ENCODE assay signal across 8 cellular contexts in genomic region chr19:18224525-18225354, GRCh38. TPM values are rescaled to one million over a fixed set of nuclear protein-coding genes. Genes with fewer than 3 reads are reported as not detected.
DNase-seq lines count a peak whose midpoint lies in the region; ATAC-seq, FAIRE-seq and TF ChIP-seq lines count a peak whose summit lies in the region.

No MANE protein-coding gene starts in this region.

- peaks cover 0 to 10% of the 10 kb centered on the region in 2 donors for H3K27me3 ChIP-seq in Peyer's patch
- peaks cover 3% of the 10 kb centered on the region for H3K27me3 ChIP-seq in fibroblast of lung (ENCODE audit: control insufficient read depth, insufficient read depth, low read length)

- H3K27ac ChIP-seq in Peyer's patch: peak overlapping the region in 3 of 4 donors; percentile 12 to 54 (median 38)
- H3K27ac ChIP-seq in fibroblast of lung (ENCODE audit: insufficient read depth, low read length): peak overlapping the region; percentile 39

- no peaks in the 10 kb centered on the region for H3K9me3 ChIP-seq in Peyer's patch
- no peaks in the 10 kb centered on the region for H3K9me3 ChIP-seq in fibroblast of lung (ENCODE audit: control insufficient read depth, insufficient read depth, low read depth, low read length)

- peak overlapping the region; percentile 95 for H2AFZ ChIP-seq in fibroblast of lung (ENCODE audit: low read length)

- peak overlapping the region; percentile 15 to 58 (median 42) for H3K4me3 ChIP-seq in Peyer's patch
- H3K4me3 ChIP-seq in fibroblast of lung (replicated peaks in 1 of 4; ENCODE audit: control extremely low read depth in 1 of 4, insufficient read depth in 1 of 4, low read depth in 3 of 4, low read length in 4 of 4): peak overlapping the region; percentile 37 to 66 (median 54)

- H3K4me1 Mint-ChIP-seq in activated T-helper 1 cell treated with anti-CD3 and anti-CD28 coated beads, Interleukin-12 subunit alpha, Interleukin-12 subunit beta, Interleukin-2, Interleukin-4 antibody, amounts not matched to agents 30 ng/mL and 10 ng/mL and 1 ng/mL, durations not matched to agents 14 hours and 24 hours and 36 hours (ENCODE audit: low read depth): peaks cover 9% of the 10 kb centered on the region

- intact Hi-C loops in activated T-helper 1 cell treated with anti-CD3 and anti-CD28 coated beads, Interleukin-12 subunit alpha, Interleukin-12 subunit beta, Interleukin-2, Interleukin-4 antibody, amounts not matched to agents 30 ng/mL and 10 ng/mL and 1 ng/mL, durations not matched to agents 14 hours and 24 hours and 36 hours (cut with micrococcal nuclease): loop anchor here (1.0 to 5.0 kb wide), 6 partner anchors 9 to 193 kb away; partner anchors contain the start of genes RAB3A and SSBP4

- peak; percentile 94 for FAIRE-seq in D721Med (lab: Jason Lieb, UNC)

- H3K79me2 ChIP-seq in fibroblast of lung (ENCODE audit: control insufficient read depth, insufficient read depth, low read length): no peaks in the 10 kb centered on the region

- H3K4me3 Mint-ChIP-seq in activated T-helper 1 cell treated with anti-CD3 and anti-CD28 coated beads, Interleukin-12 subunit alpha, Interleukin-12 subunit beta, Interleukin-2, Interleukin-4 antibody, amounts not matched to agents 30 ng/mL and 10 ng/mL and 1 ng/mL, durations not matched to agents 14 hours and 24 hours and 36 hours: peak overlapping the region; percentile 87

- no peak for TF ChIP-seq POLR2A in Peyer's patch (IDR thresholded peaks at IDR 0.05)

- H3K9ac ChIP-seq in fibroblast of lung (ENCODE audit: insufficient read depth, low read length): peak overlapping the region; percentile 50

- no peaks in the 10 kb centered on the region for H4K20me1 ChIP-seq in fibroblast of lung (ENCODE audit: control insufficient read depth, extremely low read depth, insufficient read depth, low read length)

- H3K27ac Mint-ChIP-seq in activated T-helper 1 cell treated with anti-CD3 and anti-CD28 coated beads, Interleukin-12 subunit alpha, Interleukin-12 subunit beta, Interleukin-2, Interleukin-4 antibody, amounts not matched to agents 30 ng/mL and 10 ng/mL and 1 ng/mL, durations not matched to agents 14 hours and 24 hours and 36 hours: peak overlapping the region; percentile 76

- H3K9me3 Mint-ChIP-seq in activated T-helper 1 cell treated with anti-CD3 and anti-CD28 coated beads, Interleukin-12 subunit alpha, Interleukin-12 subunit beta, Interleukin-2, Interleukin-4 antibody, amounts not matched to agents 30 ng/mL and 10 ng/mL and 1 ng/mL, durations not matched to agents 14 hours and 24 hours and 36 hours: no peaks in the 10 kb centered on the region

- peaks cover 0 to 31% (median 9%) of the 10 kb centered on the region in 4 donors for H3K4me1 ChIP-seq in Peyer's patch
- H3K4me1 ChIP-seq in fibroblast of lung (ENCODE audit: control insufficient read depth, extremely low read depth, insufficient read depth, low read length): no peaks in the 10 kb centered on the region

- no peak for TF ChIP-seq RAD21 in Ishikawa (IDR thresholded peaks at IDR 0.05; ENCODE audit: low read depth)

- TF ChIP-seq CTCF in D721Med (IDR thresholded peaks at IDR 0.05; ENCODE audit: insufficient read depth, missing control alignments): no peak
- TF ChIP-seq CTCF in Peyer's patch (IDR thresholded peaks at IDR 0.05): no peak
- TF ChIP-seq CTCF in fibroblast of lung (conservative IDR thresholded peaks at IDR 0.05 in 1 of 2, IDR thresholded peaks at IDR 0.05 in 1 of 2; ENCODE audit: low read depth in 1 of 2, low read length in 2 of 2): no peak

- peaks cover 52% of the 10 kb centered on the region for H3K27me3 Mint-ChIP-seq in activated T-helper 1 cell treated with anti-CD3 and anti-CD28 coated beads, Interleukin-12 subunit alpha, Interleukin-12 subunit beta, Interleukin-2, Interleukin-4 antibody, amounts not matched to agents 30 ng/mL and 10 ng/mL and 1 ng/mL, durations not matched to agents 14 hours and 24 hours and 36 hours (ENCODE audit: insufficient read depth)

- H3K36me3 ChIP-seq in Peyer's patch: no peaks in the 10 kb centered on the region
- no peaks in the 10 kb centered on the region for H3K36me3 ChIP-seq in fibroblast of lung (ENCODE audit: control insufficient read depth, insufficient read depth, low read length)

- peaks cover 5% of the 10 kb centered on the region for H3K36me3 Mint-ChIP-seq in activated T-helper 1 cell treated with anti-CD3 and anti-CD28 coated beads, Interleukin-12 subunit alpha, Interleukin-12 subunit beta, Interleukin-2, Interleukin-4 antibody, amounts not matched to agents 30 ng/mL and 10 ng/mL and 1 ng/mL, durations not matched to agents 14 hours and 24 hours and 36 hours (ENCODE audit: low read depth)

- no peak for TF ChIP-seq EP300 in Ishikawa (IDR thresholded peaks at IDR 0.05; ENCODE audit: borderline replicate concordance)

- peak; percentile 80 for ATAC-seq in GM21717 (IDR thresholded peaks at IDR 0.05; ENCODE audit: unreplicated experiment)

- DNase-seq in D721Med (ENCODE audit: insufficient read length, low spot score): peak; percentile 99
- DNase-seq in Peyer's patch: peak; percentile 90 to 99 (median 98)
- DNase-seq in activated T-helper 1 cell treated with anti-CD3 and anti-CD28 coated beads, Interleukin-12 subunit alpha, Interleukin-12 subunit beta, Interleukin-2, Interleukin-4 antibody, amounts not matched to agents 30 ng/mL and 10 ng/mL and 1 ng/mL, durations not matched to agents 14 hours and 24 hours and 36 hours (ENCODE audit: low spot score): peak; percentile 86
- peak; percentile 97 to 99 for DNase-seq in fibroblast of lung (ENCODE audit: low read depth in 2 of 2)
- peak; percentile 97 for DNase-seq in myocyte (ENCODE audit: low read depth)
- DNase-seq in stimulated activated CD8-positive, alpha-beta memory T cell treated with anti-CD3 and anti-CD28 coated beads, Interleukin-7, amount 100 ng/mL, for 1 hour (ENCODE audit: low read depth in 2 of 2): peak; percentile 49 to 61

- peak overlapping the region; percentile 84 for H3K4me2 ChIP-seq in fibroblast of lung (ENCODE audit: extremely low read depth, insufficient read depth, low read length)

TF ChIP-seq in Ishikawa, 13 proteins besides CTCF, POLR2A, EP300 and RAD21:
- TF ChIP-seq ZBTB7A (IDR thresholded peaks at IDR 0.05; ENCODE audit: low read depth) (peak; percentile 46; the same call in 1 of the 2 replicates), TAF1 (IDR thresholded peaks at IDR 0.05; ENCODE audit: low read depth) (no peak)

RNA-seq across cellular contexts. Expression of gene PDE4C, which starts 1.5 kb away (rescaled TPM):
- 1 to 10 TPM in 3 of 4 donors, not detected in 1; 3.9 to 8.3 (median 8.3) TPM for total RNA-seq in Peyer's patch
- total RNA-seq in activated T-helper 1 cell treated with anti-CD3 and anti-CD28 coated beads, Interleukin-12 subunit alpha, Interleukin-12 subunit beta, Interleukin-2, Interleukin-4 antibody, amounts not matched to agents 30 ng/mL and 10 ng/mL and 1 ng/mL, durations not matched to agents 14 hours and 24 hours and 36 hours: not detected in 2 replicates
- total RNA-seq in fibroblast of lung: 1.3 and 2.0 TPM in 2 replicates
- polyA plus RNA-seq in fibroblast of lung: 0.09 and 0.35 TPM in 2 replicates
- 0.52 and 1.6 TPM in 2 replicates for polyA plus RNA-seq in fibroblast of lung (2012)
- not detected in 2 replicates for polyA minus RNA-seq in fibroblast of lung (ENCODE audit: low replicate concordance)
- 1.7 TPM in 1 of 2 replicates, not detected in the other for total RNA-seq in myocyte
- polyA plus RNA-seq in myocyte (2012): 0.20 TPM

RNA-seq across cellular contexts. Expression of gene RAB3A, which starts 20.9 kb away (rescaled TPM):
- 1 to 10 TPM in 3 of 4 donors, not detected in 1; 6.1 to 9.5 (median 8.3) TPM for total RNA-seq in Peyer's patch
- 7.2 and 11.0 TPM in 2 replicates for total RNA-seq in activated T-helper 1 cell treated with anti-CD3 and anti-CD28 coated beads, Interleukin-12 subunit alpha, Interleukin-12 subunit beta, Interleukin-2, Interleukin-4 antibody, amounts not matched to agents 30 ng/mL and 10 ng/mL and 1 ng/mL, durations not matched to agents 14 hours and 24 hours and 36 hours
- total RNA-seq in fibroblast of lung: 0.77 and 2.0 TPM in 2 replicates
- 3.6 and 10.1 TPM in 2 replicates for polyA plus RNA-seq in fibroblast of lung
- polyA plus RNA-seq in fibroblast of lung (2012): 4.7 and 10.5 TPM in 2 replicates
- 17.8 and 47.5 TPM in 2 replicates for polyA minus RNA-seq in fibroblast of lung (ENCODE audit: low replicate concordance)
- total RNA-seq in myocyte: 2.7 and 3.4 TPM in 2 replicates
- 4.3 TPM for polyA plus RNA-seq in myocyte (2012)

RNA-seq across cellular contexts. Expression of gene MPV17L2, which starts 31.7 kb away (rescaled TPM):
- total RNA-seq in Peyer's patch (10 to 100 TPM in 3 of 4 donors, 1 to 10 TPM in 1; 4.1 to 19.6 (median 16.0) TPM), fibroblast of lung (4.1 and 4.6 TPM in 2 replicates), myocyte (52.1 and 68.6 TPM in 2 replicates)
- 19.2 and 23.3 TPM in 2 replicates for total RNA-seq in activated T-helper 1 cell treated with anti-CD3 and anti-CD28 coated beads, Interleukin-12 subunit alpha, Interleukin-12 subunit beta, Interleukin-2, Interleukin-4 antibody, amounts not matched to agents 30 ng/mL and 10 ng/mL and 1 ng/mL, durations not matched to agents 14 hours and 24 hours and 36 hours
- polyA plus RNA-seq in fibroblast of lung: 9.4 and 16.7 TPM in 2 replicates
- 10.2 and 18.3 TPM in 2 replicates for polyA plus RNA-seq in fibroblast of lung (2012)
- polyA minus RNA-seq in fibroblast of lung (ENCODE audit: low replicate concordance): 25.6 and 48.3 TPM in 2 replicates
- 19.8 TPM for polyA plus RNA-seq in myocyte (2012)

RNA-seq across cellular contexts. Expression of gene IQCN, which starts 49.5 kb away (rescaled TPM):
- total RNA-seq in Peyer's patch: 10 to 100 TPM in 2 of 4 donors, 1 to 10 TPM in 2; 7.4 to 40.2 (median 17.0) TPM
- 2.8 and 3.2 TPM in 2 replicates for total RNA-seq in activated T-helper 1 cell treated with anti-CD3 and anti-CD28 coated beads, Interleukin-12 subunit alpha, Interleukin-12 subunit beta, Interleukin-2, Interleukin-4 antibody, amounts not matched to agents 30 ng/mL and 10 ng/mL and 1 ng/mL, durations not matched to agents 14 hours and 24 hours and 36 hours
- total RNA-seq in fibroblast of lung: 0.51 and 0.83 TPM in 2 replicates
- polyA plus RNA-seq in fibroblast of lung: 0.27 and 0.79 TPM in 2 replicates
- 0.23 and 1.1 TPM in 2 replicates for polyA plus RNA-seq in fibroblast of lung (2012)
- 3.5 and 7.5 TPM in 2 replicates for polyA minus RNA-seq in fibroblast of lung (ENCODE audit: low replicate concordance)
- total RNA-seq in myocyte: 1.1 and 1.2 TPM in 2 replicates
- polyA plus RNA-seq in myocyte (2012): 0.69 TPM

RNA-seq across cellular contexts. Expression of gene IFI30, which starts 51.1 kb away (rescaled TPM):
- 100 to 1,000 TPM in 1 of 4 donors, 10 to 100 TPM in 3; 54.9 to 109 (median 60.7) TPM for total RNA-seq in Peyer's patch
- total RNA-seq in activated T-helper 1 cell treated with anti-CD3 and anti-CD28 coated beads, Interleukin-12 subunit alpha, Interleukin-12 subunit beta, Interleukin-2, Interleukin-4 antibody, amounts not matched to agents 30 ng/mL and 10 ng/mL and 1 ng/mL, durations not matched to agents 14 hours and 24 hours and 36 hours: 45.3 and 49.9 TPM in 2 replicates
- total RNA-seq in fibroblast of lung: 3.1 and 8.8 TPM in 2 replicates
- 15.8 and 50.9 TPM in 2 replicates for polyA plus RNA-seq in fibroblast of lung
- 19.6 and 57.5 TPM in 2 replicates for polyA plus RNA-seq in fibroblast of lung (2012)
- polyA minus RNA-seq in fibroblast of lung (ENCODE audit: low replicate concordance): 15.8 and 53.5 TPM in 2 replicates
- 0.73 and 6.5 TPM in 2 replicates for total RNA-seq in myocyte
- 0.57 TPM for polyA plus RNA-seq in myocyte (2012)

Comparison
In these comparisons a context has a peak if more than half of its experiments do, and no peak if none do; other contexts are left out.
1. Peak in every context shown above with its lines: DNase-seq, ATAC-seq, H3K4me3 ChIP-seq and H3K27ac ChIP-seq.